29 cellular contexts compared by ENCODE assay signal in genomic region chr16:28998837-28999236, GRCh38.
"Had no signal": no experiment of that assay in that cellular context is flagged by ENCODE, and none has a peak within 500 bp of the region (broad histone marks: within the 10 kb centered on the region; RNA-seq: fewer than 3 reads in every experiment).

No MANE protein-coding gene starts in this region.

- H3K4me1 Mint-ChIP-seq: nephron progenitor cell had no signal

- H3K4me3 Mint-ChIP-seq: activated CD4-positive, alpha-beta memory T cell treated with anti-CD3 and anti-CD28 coated beads for 36 hours; activated CD4-positive, alpha-beta T cell treated with anti-CD3 and anti-CD28 coated beads, Interleukin-2, amount 10 ng/mL, durations not matched to agents 24 days and 14 days; nephron progenitor cell; stimulated activated naive B cell treated with anti-CD40 and anti-IgM and Interleukin-4, amounts not matched to agents 10 μg/mL and 1 μg/mL and 100 μg/mL, for 72 hours had no signal

- H3K4me1 ChIP-seq: left ventricle myocardium inferior, pancreas, prostate gland, stomach, thyroid gland, upper lobe of left lung, vagina had no signal

- H3K9me3 Mint-ChIP-seq: activated CD4-positive, alpha-beta memory T cell treated with anti-CD3 and anti-CD28 coated beads for 36 hours; activated CD4-positive, alpha-beta T cell treated with anti-CD3 and anti-CD28 coated beads, Interleukin-2, amount 10 ng/mL, durations not matched to agents 24 days and 14 days; activated naive CD4-positive, alpha-beta T cell treated with anti-CD3 and anti-CD28 coated beads, Interleukin-2, amount 50 U/mL, for 72 hours; nephron progenitor cell; stimulated activated naive B cell treated with anti-CD40 and anti-IgM and Interleukin-4, amounts not matched to agents 10 μg/mL and 1 μg/mL and 100 μg/mL, for 72 hours had no signal

- H3K27ac Mint-ChIP-seq: activated CD4-positive, alpha-beta T cell treated with anti-CD3 and anti-CD28 coated beads, Interleukin-2, amount 10 ng/mL, durations not matched to agents 24 days and 14 days; nephron progenitor cell had no signal

- H3K27me3 ChIP-seq: brain microvascular endothelial cell, dorsolateral prefrontal cortex, pancreas, stomach, thyroid gland, upper lobe of left lung, vagina had no signal

- H3K36me3 Mint-ChIP-seq: activated CD4-positive, alpha-beta memory T cell treated with anti-CD3 and anti-CD28 coated beads for 36 hours; activated naive CD4-positive, alpha-beta T cell treated with anti-CD3 and anti-CD28 coated beads, Interleukin-2, amount 50 U/mL, for 72 hours; stimulated activated naive B cell treated with anti-CD40 and anti-IgM and Interleukin-4, amounts not matched to agents 10 μg/mL and 1 μg/mL and 100 μg/mL, for 72 hours had no signal

- H3K27me3 Mint-ChIP-seq: activated CD4-positive, alpha-beta memory T cell treated with anti-CD3 and anti-CD28 coated beads for 36 hours; activated CD4-positive, alpha-beta T cell treated with anti-CD3 and anti-CD28 coated beads, Interleukin-2, amount 10 ng/mL, durations not matched to agents 24 days and 14 days had no signal

- DNase-seq: activated CD4-positive, alpha-beta memory T cell treated with anti-CD3 and anti-CD28 coated beads for 36 hours; activated CD4-positive, alpha-beta T cell treated with anti-CD3 and anti-CD28 coated beads, Interleukin-2, amount 10 ng/mL, durations not matched to agents 24 days and 14 days; activated CD4-positive, CD25-positive, alpha-beta regulatory T cell treated with anti-CD3 and anti-CD28 coated beads, Interleukin-2, amount 50 U/mL, for 72 hours; activated CD8-positive, alpha-beta memory T cell treated with anti-CD3 and anti-CD28 coated beads, Interleukin-2, amount 50 U/mL, for 4 hours; activated naive CD4-positive, alpha-beta T cell; activated T-cell treated with anti-CD3 and anti-CD28 coated beads, Interleukin-2, amount 50 U/mL, for 1 hour; amniotic stem cell; brain microvascular endothelial cell; dorsolateral prefrontal cortex; effector memory CD4-positive, alpha-beta T cell; islet precursor cell; left ventricle myocardium inferior; nephron progenitor cell; nucleus accumbens; pancreas; retina; stimulated activated CD4-positive, alpha-beta T cell treated with anti-CD3 and anti-CD28 coated beads, Interleukin-1b, Interleukin-23, amount 100 ng/mL, for 48 hours; stimulated activated CD4-positive, alpha-beta T cell treated with anti-CD3 and anti-CD28 coated beads, Interleukin-4, amount 100 ng/mL, for 4 hours; stimulated activated CD8-positive, alpha-beta memory T cell treated with anti-CD3 and anti-CD28 coated beads, Interleukin-4, amount 100 ng/mL, for 48 hours; stimulated activated naive B cell treated with anti-CD40 and anti-IgM and Interleukin-4, amounts not matched to agents 10 μg/mL and 1 μg/mL and 100 μg/mL, for 72 hours; stomach; T-helper 2 cell; thyroid gland; upper lobe of left lung had no signal

- H3K27ac ChIP-seq: brain microvascular endothelial cell, coronary artery, dorsolateral prefrontal cortex, left ventricle myocardium inferior, pancreas, prostate gland, stomach, thyroid gland, upper lobe of left lung, vagina had no signal

- H3K4me2 ChIP-seq: smooth muscle cell had no signal

- ATAC-seq: activated naive CD4-positive, alpha-beta T cell treated with anti-CD3 and anti-CD28 coated beads, Interleukin-2, amount 50 U/mL, for 72 hours; pancreas; stimulated activated naive B cell treated with anti-CD40 and anti-IgM and Interleukin-4, amounts not matched to agents 10 μg/mL and 1 μg/mL and 100 μg/mL, for 72 hours had no signal

- H3K4me3 ChIP-seq: coronary artery, dorsolateral prefrontal cortex, left ventricle myocardium inferior, pancreas, prostate gland, smooth muscle cell, stomach, thyroid gland, upper lobe of left lung, vagina had no signal

- H3K36me3 ChIP-seq: brain microvascular endothelial cell, left ventricle myocardium inferior, pancreas, prostate gland, stomach, thyroid gland, upper lobe of left lung, vagina had no signal

- H3K9me3 ChIP-seq: left ventricle myocardium inferior, pancreas, prostate gland, stomach, thyroid gland, upper lobe of left lung, vagina had no signal
